ENCODE assay signal across 12 cellular contexts in genomic region chr18:22342625-22343024, GRCh38.
DNase-seq lines count a peak whose midpoint lies in the region; ATAC-seq and TF ChIP-seq lines count a peak whose summit lies in the region.
"Had no signal": no experiment of that assay in that cellular context is flagged by ENCODE, and none has a peak within 500 bp of the region (broad histone marks: within the 10 kb centered on the region; RNA-seq: fewer than 3 reads in every experiment).

No MANE protein-coding gene starts in this region.

- no peak overlapping the region for H2AFZ ChIP-seq in neural progenitor cell (replicated peaks)

- H3K9me3 Mint-ChIP-seq in MCF 10A (ENCODE audit: unreplicated experiment) (no peaks in the 10 kb centered on the region), nephron (no peaks in the 10 kb centered on the region), neural progenitor cell (no peaks in the 10 kb centered on the region)

- no peak overlapping the region for H3K9ac ChIP-seq in neural progenitor cell

- H3K4me1 Mint-ChIP-seq in MCF 10A (ENCODE audit: insufficient read depth, unreplicated experiment) = peaks cover 19% of the 10 kb centered on the region
- peaks cover 52% of the 10 kb centered on the region for H3K4me1 Mint-ChIP-seq in nephron
- H3K4me1 Mint-ChIP-seq in neural progenitor cell = peaks cover 52% of the 10 kb centered on the region

- H3K36me3 ChIP-seq in MG63 = no peaks in the 10 kb centered on the region
- no peaks in the 10 kb centered on the region for H3K36me3 ChIP-seq in neural progenitor cell
- H3K36me3 ChIP-seq: thoracic aorta had no signal

- no peak overlapping the region for H3K27ac ChIP-seq in neural progenitor cell
- H3K27ac ChIP-seq: thoracic aorta had no signal

- POLR2A ChIA-PET in MCF 10A (lab: Yijun Ruan, JAX) = no interaction called here

- intact Hi-C loops in MCF 10A (cut with micrococcal nuclease) = no loop called here

- peaks cover 12% of the 10 kb centered on the region for H3F3A ChIP-seq in neural progenitor cell (ENCODE audit: low read depth)

- BruUV-seq in MCF 10A (replicated peaks; lab: Mats Ljungman, UMichigan) = no TSS peak

- H3K27me3 Mint-ChIP-seq in MCF 10A (ENCODE audit: insufficient read depth, unreplicated experiment) = peaks cover 14% of the 10 kb centered on the region
- H3K27me3 Mint-ChIP-seq in nephron (ENCODE audit: low read depth) = peaks cover 44% of the 10 kb centered on the region
- peaks cover 39% of the 10 kb centered on the region for H3K27me3 Mint-ChIP-seq in neural progenitor cell (ENCODE audit: insufficient read depth, low read depth)

- H3K9me3 ChIP-seq in MG63 = no peaks in the 10 kb centered on the region
- no peaks in the 10 kb centered on the region for H3K9me3 ChIP-seq in neural progenitor cell (ENCODE audit: low read depth)
- H3K9me3 ChIP-seq: thoracic aorta had no signal

- TF ChIP-seq CTCF in MCF 10A (IDR thresholded peaks at IDR 0.05; ENCODE audit: unreplicated experiment) (no peak), nephron (IDR thresholded peaks at IDR 0.05; ENCODE audit: unreplicated experiment in 3 of 3) (no peak), neural progenitor cell (IDR thresholded peaks at IDR 0.05) (no peak)

- H3K4me3 Mint-ChIP-seq in MCF 10A (ENCODE audit: unreplicated experiment) = no peak overlapping the region
- H3K4me3 Mint-ChIP-seq in nephron = no peak overlapping the region
- H3K4me3 Mint-ChIP-seq in neural progenitor cell = no peak overlapping the region

- no peak overlapping the region for H3K4me2 ChIP-seq in neural progenitor cell

- H3K27ac Mint-ChIP-seq in MCF 10A (ENCODE audit: low read depth, unreplicated experiment) (no peak overlapping the region), nephron (peak overlapping the region in 2 of 3 experiments; percentile 31 to 75), neural progenitor cell (no peak overlapping the region)

- CTCF ChIA-PET in MCF 10A (lab: Yijun Ruan, JAX) = no interaction called here

- DNase-seq in NCI-H2029 (lab: John Stamatoyannopoulos, UW) (peak; percentile 8), NCI-H2029 treated with DMSO at 0.1 percent for 48 hours (lab: John Stamatoyannopoulos, UW) (no peak), MG63 (peak; percentile 81), MCF 10A (ENCODE audit: unreplicated experiment) (peak; percentile 74), NCI-H1092 (lab: John Stamatoyannopoulos, UW) (no peak), neural progenitor cell (ENCODE audit: low spot score) (no peak)
- DNase-seq: 8988T, KG1, SHP77 treated with DMSO at 0.1 percent for 48 hours had no signal

- no peaks in the 10 kb centered on the region for H3K4me1 ChIP-seq in neural progenitor cell

- H3K79me2 ChIP-seq in neural progenitor cell (ENCODE audit: low read depth) = no peaks in the 10 kb centered on the region

- no peak for ATAC-seq in GM19397 (IDR thresholded peaks at IDR 0.05; ENCODE audit: unreplicated experiment)

- H4K20me1 ChIP-seq in neural progenitor cell (ENCODE audit: low read depth) = peaks cover 15% of the 10 kb centered on the region

- no peaks in the 10 kb centered on the region for H3K36me3 Mint-ChIP-seq in MCF 10A (ENCODE audit: insufficient read depth, unreplicated experiment)
- no peaks in the 10 kb centered on the region for H3K36me3 Mint-ChIP-seq in nephron (ENCODE audit: low read depth)
- no peaks in the 10 kb centered on the region for H3K36me3 Mint-ChIP-seq in neural progenitor cell

- no peak overlapping the region for H3K4me3 ChIP-seq in MG63
- no peak overlapping the region for H3K4me3 ChIP-seq in neural progenitor cell
- H3K4me3 ChIP-seq: thoracic aorta had no signal

- H3K27me3 ChIP-seq in MG63 (no peaks in the 10 kb centered on the region), neural progenitor cell (peaks cover 86% of the 10 kb centered on the region)

Comparison
In these comparisons a context has a peak if more than half of its experiments do, and no peak if none do; other contexts are left out.
1. DNase-seq: peak in NCI-H2029 (single experiment), MG63 (single experiment) and MCF 10A (single experiment); none in NCI-H2029 treated with DMSO at 0.1 percent for 48 hours (single experiment), NCI-H1092 (single experiment) and neural progenitor cell (single experiment).
2. H3K27ac Mint-ChIP-seq: peak in nephron (2 of 3); none in MCF 10A (single experiment) and neural progenitor cell (single experiment).